16 cellular contexts compared by ENCODE assay signal in the genomic region with DNA sequence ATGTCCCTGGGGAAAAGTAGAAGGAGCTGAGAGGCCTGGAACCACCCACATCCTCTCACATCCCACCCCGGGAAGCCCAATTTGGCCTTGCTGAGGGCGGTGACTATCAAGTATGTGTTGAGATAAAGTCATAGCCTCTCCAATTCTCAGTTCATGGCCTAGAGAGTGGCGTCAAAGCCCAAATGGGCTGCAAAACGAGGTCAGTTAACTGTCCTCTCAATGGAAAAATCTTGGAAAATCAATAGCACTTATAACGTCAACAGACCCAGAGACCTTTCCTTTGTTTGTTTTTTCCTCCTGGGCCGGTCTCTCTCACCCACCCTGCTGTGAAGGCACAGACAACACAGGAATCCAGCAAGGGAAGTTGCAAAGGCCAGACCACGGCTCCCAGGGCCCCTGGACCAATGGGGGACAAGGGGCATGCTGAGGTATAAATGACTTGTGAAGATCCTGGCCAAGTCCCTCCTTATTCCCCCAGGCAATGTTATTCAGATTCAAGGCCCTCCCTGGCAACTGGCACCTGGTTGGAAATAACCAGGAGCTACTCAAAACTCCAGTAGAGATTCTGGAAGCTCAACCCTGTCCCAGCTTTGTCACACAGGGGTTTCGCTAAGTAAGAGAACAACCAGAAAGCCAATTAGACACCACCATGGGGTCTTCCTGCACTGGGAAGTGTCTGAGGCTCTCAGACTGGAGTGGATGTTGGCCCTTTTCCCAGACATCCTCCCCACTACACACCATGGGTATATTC. TPM values are rescaled to one million over a fixed set of nuclear protein-coding genes. Genes with fewer than 3 reads are reported as not detected.
DNase-seq lines count a peak whose midpoint lies in the region; ATAC-seq, FAIRE-seq and TF ChIP-seq lines count a peak whose summit lies in the region.
"Had no signal": no experiment of that assay in that cellular context is flagged by ENCODE, and none has a peak within 500 bp of the region (broad histone marks: within the 10 kb centered on the region; RNA-seq: fewer than 3 reads in every experiment).

No MANE protein-coding gene starts in this region.

- H3K4me3 ChIP-seq in adrenal gland (no peak overlapping the region), tibial artery (no peak overlapping the region)
- H3K4me3 ChIP-seq: testis had no signal

- no peak for TF ChIP-seq POLR2A in adrenal gland (IDR thresholded peaks at IDR 0.05)

- intact Hi-C loops in adrenal gland (cut with DNase I) = no loop called here
- intact Hi-C loops in tibial artery (cut with DNase I; ENCODE audit: low total_unique reads) = no loop called here

- TF ChIP-seq CTCF in adrenal gland (IDR thresholded peaks at IDR 0.05) (no peak), tibial artery (IDR thresholded peaks at IDR 0.05) (no peak)

- H3K36me3 ChIP-seq in adrenal gland (replicated peaks in 1 of 2) (no peaks in the 10 kb centered on the region), tibial artery (no peaks in the 10 kb centered on the region)
- H3K36me3 ChIP-seq: neutrophil had no signal

- H3K27me3 ChIP-seq in adrenal gland = no peaks in the 10 kb centered on the region
- H3K27me3 ChIP-seq in tibial artery = no peaks in the 10 kb centered on the region
- H3K27me3 ChIP-seq: testis had no signal

- no peak for ATAC-seq in HG02885 (IDR thresholded peaks at IDR 0.05; ENCODE audit: poor library complexity, unreplicated experiment)
- no peak for ATAC-seq in T-helper 17 cell

- H3K36me3 Mint-ChIP-seq in T-helper 17 cell (ENCODE audit: low read depth) = peaks cover 3% of the 10 kb centered on the region
- H3K36me3 Mint-ChIP-seq: activated naive CD4-positive, alpha-beta T cell treated with anti-CD3 and anti-CD28 coated beads, Interleukin-2, amount 50 U/mL, for 24 hours had no signal

- 28 to 46% (median 37%) methylated on average over 3 to 8 of the region's 8 CpGs for WGBS in adrenal gland, 4 donors

- H3K27me3 Mint-ChIP-seq in T-helper 17 cell = no peaks in the 10 kb centered on the region
- H3K27me3 Mint-ChIP-seq: activated CD4-positive, alpha-beta memory T cell treated with anti-CD3 and anti-CD28 coated beads, Interleukin-2, amount 10 ng/mL, durations not matched to agents 7 days and 5 days; activated naive CD4-positive, alpha-beta T cell treated with anti-CD3 and anti-CD28 coated beads, Interleukin-2, amount 50 U/mL, for 24 hours had no signal

- no peaks in the 10 kb centered on the region for H3K9me3 ChIP-seq in adrenal gland (replicated peaks in 1 of 3)
- H3K9me3 ChIP-seq in tibial artery = no peaks in the 10 kb centered on the region
- no peaks in the 10 kb centered on the region for H3K9me3 ChIP-seq in T-helper 17 cell (ENCODE audit: control insufficient read depth, low read length, poor library complexity, severe bottlenecking)
- H3K9me3 ChIP-seq: neutrophil, testis had no signal

- peak; percentile 88 for FAIRE-seq in islet of Langerhans (lab: Jason Lieb, UNC)

- H3K27ac ChIP-seq in adrenal gland (peak overlapping the region in 4 of 5 donors; percentile 56 to 95 (median 76)), tibial artery (peak overlapping the region; percentile 47 to 51)
- H3K27ac ChIP-seq: neutrophil had no signal

- DNase-seq in DMS53 (lab: John Stamatoyannopoulos, UW) = peak; percentile 22
- no peak for DNase-seq in DMS53 treated with DMSO at 0.1 percent for 48 hours (lab: John Stamatoyannopoulos, UW; ENCODE audit: unreplicated experiment)
- DNase-seq in adrenal gland = peak; percentile 43 to 76 (median 56)
- peak in 1 of 2 donors; percentile 48 for DNase-seq in tibial artery
- no peak for DNase-seq in stimulated activated naive CD4-positive, alpha-beta T cell (lab: John Stamatoyannopoulos, UW)
- no peak for DNase-seq in T-helper 17 cell
- DNase-seq: 8988T; activated CD4-positive, alpha-beta memory T cell treated with anti-CD3 and anti-CD28 coated beads, Interleukin-2, amount 10 ng/mL, durations not matched to agents 7 days and 5 days; DMS153; NCI-H226; stimulated activated CD4-positive, alpha-beta T cell treated with anti-CD3 and anti-CD28 coated beads, Interleukin-4, amount 100 ng/mL, for 4 hours; testis had no signal

- peaks cover 6% of the 10 kb centered on the region for H3K4me1 Mint-ChIP-seq in T-helper 17 cell

- H3K4me3 Mint-ChIP-seq in T-helper 17 cell = no peak overlapping the region
- H3K4me3 Mint-ChIP-seq: activated CD4-positive, alpha-beta memory T cell treated with anti-CD3 and anti-CD28 coated beads, Interleukin-2, amount 10 ng/mL, durations not matched to agents 7 days and 5 days; activated naive CD4-positive, alpha-beta T cell treated with anti-CD3 and anti-CD28 coated beads, Interleukin-2, amount 50 U/mL, for 24 hours had no signal

- H3K4me1 ChIP-seq in adrenal gland (replicated peaks in 1 of 2) = peaks cover 30 to 70% of the 10 kb centered on the region in 2 donors
- H3K4me1 ChIP-seq in tibial artery = peaks cover 6 to 79% (median 22%) of the 10 kb centered on the region in 4 donors

- H3K27ac Mint-ChIP-seq in T-helper 17 cell = no peak overlapping the region
- H3K27ac Mint-ChIP-seq: activated CD4-positive, alpha-beta memory T cell treated with anti-CD3 and anti-CD28 coated beads, Interleukin-2, amount 10 ng/mL, durations not matched to agents 7 days and 5 days; activated naive CD4-positive, alpha-beta T cell treated with anti-CD3 and anti-CD28 coated beads, Interleukin-2, amount 50 U/mL, for 24 hours had no signal

RNA-seq across cellular contexts. Expression of gene TSC22D3, which starts 38.6 kb away (rescaled TPM):
- total RNA-seq in adrenal gland (100 to 1,000 TPM; 191 to 474 (median 379) TPM), T-helper 17 cell (1,000 to 10,000 TPM; 1,559 to 2,031 TPM)
- 100 to 1,000 TPM; 132 to 226 (median 146) TPM for polyA plus RNA-seq in adrenal gland

RNA-seq across cellular contexts. Expression of gene NCBP2L, which starts 40.6 kb away (rescaled TPM):
- 1 to 10 TPM in 6 of 8 donors, under 1 TPM in 2; 0.26 to 3.5 (median 1.3) TPM for total RNA-seq in adrenal gland
- polyA plus RNA-seq in adrenal gland = 1 to 10 TPM in 1 of 3 donors, under 1 TPM in 2; 0.40 to 2.3 (median 0.91) TPM
- under 1 TPM in 1 of 2 donors, not detected in 1; 0.21 TPM for total RNA-seq in T-helper 17 cell
- total RNA-seq: activated CD4-positive, alpha-beta memory T cell treated with anti-CD3 and anti-CD28 coated beads, Interleukin-2, amount 10 ng/mL, durations not matched to agents 7 days and 5 days; testis had no signal

Comparison
In these comparisons a context has a peak if more than half of its experiments do, and no peak if none do; other contexts are left out.
1. DNase-seq: peak in DMS53 (single experiment) and adrenal gland (7 of 7); none in DMS53 treated with DMSO at 0.1 percent for 48 hours (single experiment), stimulated activated naive CD4-positive, alpha-beta T cell (0 of 6) and T-helper 17 cell (0 of 3).